In the genomic region with DNA sequence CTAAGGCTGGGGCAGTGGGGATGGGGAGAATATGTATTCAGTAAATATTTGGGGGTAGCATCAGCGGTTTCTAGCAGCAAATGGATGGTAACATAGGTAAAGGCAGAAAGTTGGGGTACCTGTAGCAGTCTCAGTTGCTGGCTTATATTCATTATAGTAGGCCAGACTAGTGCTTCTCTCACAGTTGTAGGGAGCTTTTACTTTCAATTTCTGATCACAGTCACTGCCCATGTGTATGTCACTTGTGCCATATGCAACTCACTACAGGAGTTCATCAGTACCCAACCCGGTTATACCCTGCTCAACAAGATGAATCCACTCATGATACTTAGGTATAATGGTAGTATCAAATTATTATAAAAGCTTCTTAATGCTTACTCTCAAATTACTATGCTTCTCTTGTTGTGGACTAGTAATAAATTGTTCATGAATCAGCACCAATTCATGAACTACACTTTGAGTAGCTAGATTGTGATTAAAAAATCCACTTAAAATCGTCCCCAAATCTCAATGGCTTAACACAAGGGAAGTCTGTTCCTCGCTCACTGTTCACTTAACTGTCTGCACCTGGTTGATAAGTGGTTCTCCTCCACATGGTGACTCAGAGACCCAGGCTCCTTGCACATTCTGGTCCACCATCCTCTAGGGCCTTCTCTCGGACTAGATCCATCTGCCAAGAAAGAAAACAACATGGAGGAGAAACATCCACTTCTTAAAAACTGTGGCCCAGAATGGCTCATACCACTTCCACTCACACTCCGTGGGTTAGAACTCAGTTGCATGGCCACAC, we compare ENCODE assay signal across 1 cellular context.
TF ChIP-seq lines count a peak whose summit lies in the region.

No MANE protein-coding gene starts in this region.

TF ChIP-seq in SK-N-SH, 30 proteins besides CTCF, POLR2A, EP300 and RAD21 (continued from another document):
- TF ChIP-seq, protein P1, sequence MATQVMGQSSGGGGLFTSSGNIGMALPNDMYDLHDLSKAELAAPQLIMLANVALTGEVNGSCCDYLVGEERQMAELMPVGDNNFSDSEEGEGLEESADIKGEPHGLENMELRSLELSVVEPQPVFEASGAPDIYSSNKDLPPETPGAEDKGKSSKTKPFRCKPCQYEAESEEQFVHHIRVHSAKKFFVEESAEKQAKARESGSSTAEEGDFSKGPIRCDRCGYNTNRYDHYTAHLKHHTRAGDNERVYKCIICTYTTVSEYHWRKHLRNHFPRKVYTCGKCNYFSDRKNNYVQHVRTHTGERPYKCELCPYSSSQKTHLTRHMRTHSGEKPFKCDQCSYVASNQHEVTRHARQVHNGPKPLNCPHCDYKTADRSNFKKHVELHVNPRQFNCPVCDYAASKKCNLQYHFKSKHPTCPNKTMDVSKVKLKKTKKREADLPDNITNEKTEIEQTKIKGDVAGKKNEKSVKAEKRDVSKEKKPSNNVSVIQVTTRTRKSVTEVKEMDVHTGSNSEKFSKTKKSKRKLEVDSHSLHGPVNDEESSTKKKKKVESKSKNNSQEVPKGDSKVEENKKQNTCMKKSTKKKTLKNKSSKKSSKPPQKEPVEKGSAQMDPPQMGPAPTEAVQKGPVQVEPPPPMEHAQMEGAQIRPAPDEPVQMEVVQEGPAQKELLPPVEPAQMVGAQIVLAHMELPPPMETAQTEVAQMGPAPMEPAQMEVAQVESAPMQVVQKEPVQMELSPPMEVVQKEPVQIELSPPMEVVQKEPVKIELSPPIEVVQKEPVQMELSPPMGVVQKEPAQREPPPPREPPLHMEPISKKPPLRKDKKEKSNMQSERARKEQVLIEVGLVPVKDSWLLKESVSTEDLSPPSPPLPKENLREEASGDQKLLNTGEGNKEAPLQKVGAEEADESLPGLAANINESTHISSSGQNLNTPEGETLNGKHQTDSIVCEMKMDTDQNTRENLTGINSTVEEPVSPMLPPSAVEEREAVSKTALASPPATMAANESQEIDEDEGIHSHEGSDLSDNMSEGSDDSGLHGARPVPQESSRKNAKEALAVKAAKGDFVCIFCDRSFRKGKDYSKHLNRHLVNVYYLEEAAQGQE (IDR thresholded peaks at IDR 0.05; ENCODE audit: low read depth, low read length) = no peak
- TF ChIP-seq FOSL2 (IDR thresholded peaks at IDR 0.05; ENCODE audit: borderline replicate concordance, low read depth) = no peak
- TF ChIP-seq SIN3A (IDR thresholded peaks at IDR 0.05; ENCODE audit: borderline replicate concordance, low read depth, low read length) = no peak
- TF ChIP-seq, protein P2, sequence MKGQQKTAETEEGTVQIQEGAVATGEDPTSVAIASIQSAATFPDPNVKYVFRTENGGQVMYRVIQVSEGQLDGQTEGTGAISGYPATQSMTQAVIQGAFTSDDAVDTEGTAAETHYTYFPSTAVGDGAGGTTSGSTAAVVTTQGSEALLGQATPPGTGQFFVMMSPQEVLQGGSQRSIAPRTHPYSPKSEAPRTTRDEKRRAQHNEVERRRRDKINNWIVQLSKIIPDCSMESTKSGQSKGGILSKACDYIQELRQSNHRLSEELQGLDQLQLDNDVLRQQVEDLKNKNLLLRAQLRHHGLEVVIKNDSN (IDR thresholded peaks at IDR 0.05; ENCODE audit: borderline replicate concordance, low read depth) = no peak
- TF ChIP-seq POLR2AphosphoS5 (IDR thresholded peaks at IDR 0.05; ENCODE audit: low read depth, low read length) = no peak
- TF ChIP-seq EZH2phosphoT487 (IDR thresholded peaks at IDR 0.05; ENCODE audit: borderline replicate concordance, low read depth) = no peak
